Comparison of ENCODE assay signal across 28 cellular contexts in the genomic region with DNA sequence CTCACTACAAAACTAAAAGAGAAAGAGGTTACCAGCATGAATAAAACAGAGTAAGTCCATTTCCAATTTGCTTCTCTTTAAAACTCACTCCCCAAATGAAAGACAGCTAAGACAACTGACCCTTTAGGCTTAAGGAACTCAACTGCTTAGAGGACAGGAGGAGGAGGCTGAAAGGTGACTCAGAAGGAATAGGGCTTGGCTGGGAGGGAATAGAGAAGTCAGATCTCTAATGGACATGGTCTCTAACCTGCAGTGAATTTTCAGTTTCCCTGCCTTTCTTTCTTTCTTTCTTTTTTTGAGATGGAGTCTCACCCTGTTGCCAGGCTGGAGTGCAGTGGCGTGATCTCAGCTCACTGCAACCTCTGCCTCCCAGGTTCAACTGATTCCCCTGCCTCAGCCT.
DNase-seq lines count a peak whose midpoint lies in the region; ATAC-seq and TF ChIP-seq lines count a peak whose summit lies in the region.
"Had no signal": no experiment of that assay in that cellular context is flagged by ENCODE, and none has a peak within 500 bp of the region (broad histone marks: within the 10 kb centered on the region; RNA-seq: fewer than 3 reads in every experiment).

No MANE protein-coding gene starts in this region.

- H3K4me2 ChIP-seq in GM23248 (ENCODE audit: unreplicated experiment), result peak overlapping the region; percentile 58
- H3K4me2 ChIP-seq in SK-N-SH, result peak overlapping the region; percentile 58; the same call in 1 of the 2 replicates

- TF ChIP-seq RAD21 in SK-N-SH (IDR thresholded peaks at IDR 0.05; ENCODE audit: low read length), result no peak

- no peak for TF ChIP-seq POLR2A in uterus (IDR thresholded peaks at IDR 0.05)

- CTCF ChIA-PET in SK-N-SH (lab: Yijun Ruan, JAX), result interaction anchor here (1.0 kb wide), 1 partner anchor 46 kb away, joined by 3 read pairs; no protein-coding TSS in a partner anchor

- H3K4me1 ChIP-seq in GM23248 (ENCODE audit: insufficient read depth) (peaks cover 46% of the 10 kb centered on the region), SK-N-SH (ENCODE audit: control insufficient read depth in 1 of 2, insufficient read depth in 2 of 2, low read depth in 1 of 2, low read length in 1 of 2) (no peaks in the 10 kb centered on the region), uterus (peaks cover 0 to 3% of the 10 kb centered on the region in 2 donors)
- H3K4me1 ChIP-seq: ascending aorta, heart left ventricle, pancreas, Peyer's patch, thyroid gland had no signal

- ATAC-seq in HG03280 (IDR thresholded peaks at IDR 0.05; ENCODE audit: unreplicated experiment), result no peak
- ATAC-seq: heart left ventricle; left colon; pancreas; stimulated activated naive CD8-positive, alpha-beta T cell treated with anti-CD3 and anti-CD28 coated beads, Interleukin-15, amount 100 ng/mL, for 72 hours had no signal

- H3F3A ChIP-seq in GM23248 (ENCODE audit: insufficient read depth) (peaks cover 40% of the 10 kb centered on the region), SK-N-SH (replicated peaks; ENCODE audit: insufficient read depth) (peaks cover 7% of the 10 kb centered on the region)

- H4K20me1 ChIP-seq in GM23248 (ENCODE audit: insufficient read depth), result no peaks in the 10 kb centered on the region
- no peaks in the 10 kb centered on the region for H4K20me1 ChIP-seq in SK-N-SH (ENCODE audit: insufficient read depth)

- H3K27me3 ChIP-seq in GM23248 (replicated peaks; ENCODE audit: insufficient read depth) (no peaks in the 10 kb centered on the region), SK-N-SH (ENCODE audit: insufficient read depth) (no peaks in the 10 kb centered on the region), uterus (no peaks in the 10 kb centered on the region)
- H3K27me3 ChIP-seq: ascending aorta, Peyer's patch, sigmoid colon, SJCRH30, thyroid gland had no signal

- H3K36me3 ChIP-seq in GM23248 (ENCODE audit: low read depth) (no peaks in the 10 kb centered on the region), SK-N-SH (replicated peaks in 1 of 2; ENCODE audit: control insufficient read depth in 1 of 2, insufficient read depth in 2 of 2, low read length in 1 of 2) (no peaks in the 10 kb centered on the region), uterus (no peaks in the 10 kb centered on the region)
- H3K36me3 ChIP-seq: ascending aorta, heart left ventricle, pancreas, Peyer's patch, sigmoid colon, SJCRH30, thyroid gland, WERI-Rb-1 had no signal

- POLR2A ChIA-PET in SK-N-SH (lab: Yijun Ruan, JAX), result no interaction called here

- no peak overlapping the region for H3K4me3 ChIP-seq in GM23248
- no peak overlapping the region for H3K4me3 ChIP-seq in SK-N-SH (ENCODE audit: low read depth in 2 of 2, low read length in 1 of 2)
- H3K4me3 ChIP-seq in fibroblast of mammary gland (ENCODE audit: control insufficient read depth, low read depth, low read length), result no peak overlapping the region
- H3K4me3 ChIP-seq in uterus, result no peak overlapping the region
- H3K4me3 ChIP-seq: ascending aorta, heart left ventricle, pancreas, Peyer's patch, sigmoid colon, SJCRH30, thyroid gland had no signal

- H3K27ac ChIP-seq in GM23248, result peak overlapping the region; percentile 86
- H3K27ac ChIP-seq in SK-N-SH (ENCODE audit: low read depth in 2 of 2, low read length in 1 of 2), result peak overlapping the region; percentile 63 to 87; a peak in 3 of 4 replicates
- H3K27ac ChIP-seq in uterus, result peak overlapping the region; percentile 18 to 53
- H3K27ac ChIP-seq: ascending aorta, heart left ventricle, pancreas, Peyer's patch, SJCRH30, thyroid gland, WERI-Rb-1 had no signal

- H3K9me3 ChIP-seq in GM23248 (ENCODE audit: low read depth) (no peaks in the 10 kb centered on the region), SK-N-SH (no peaks in the 10 kb centered on the region), uterus (no peaks in the 10 kb centered on the region)
- H3K9me3 ChIP-seq: ascending aorta, heart left ventricle, pancreas, Peyer's patch, sigmoid colon, SJCRH30, thyroid gland had no signal

- DNase-seq in GM23248 (peak; percentile 71), SK-N-SH (no peak), fibroblast of mammary gland (ENCODE audit: low read depth) (peak; percentile 69), uterus (no peak), middle frontal gyrus (ENCODE audit: extremely low spot score, low spot score) (no peak)
- no peak for DNase-seq in activated CD4-positive, alpha-beta T cell treated with anti-CD3 and anti-CD28 coated beads for 1 hour
- DNase-seq: activated CD4-positive, alpha-beta T cell treated with anti-CD3 and anti-CD28 coated beads, Interleukin-2, amount 50 U/mL, for 1 hour; activated naive CD4-positive, alpha-beta T cell treated with anti-CD3 and anti-CD28 coated beads, Interleukin-2, amount 50 U/mL, for 16 hours; CD4-positive, CD25-positive, alpha-beta regulatory T cell; DMS 273 treated with DMSO at 0.1 percent for 48 hours; GOT3; heart left ventricle; KBM-7; left colon; mesenchymal stem cell; MV-4-11; naive B cell; NCI-H510A treated with DMSO at 0.1 percent for 48 hours; pancreas; Peyer's patch; sigmoid colon; stimulated activated CD4-positive, alpha-beta T cell treated with anti-CD3 and anti-CD28 coated beads, Interleukin-15, amount 100 ng/mL, for 24 hours; stimulated activated naive CD8-positive, alpha-beta T cell treated with anti-CD3 and anti-CD28 coated beads, Interleukin-15, amount 100 ng/mL, for 72 hours; thyroid gland; WERI-Rb-1 had no signal

- intact Hi-C loops in uterus (cut with DNase I; ENCODE audit: low total_unique reads), result no loop called here

- in situ Hi-C loops in GM23248 (cut with MboI), result no loop called here

- no peaks in the 10 kb centered on the region for H3K79me2 ChIP-seq in GM23248 (ENCODE audit: insufficient read depth)
- H3K79me2 ChIP-seq in SK-N-SH (ENCODE audit: insufficient read depth), result no peaks in the 10 kb centered on the region

- TF ChIP-seq CTCF in SK-N-SH (IDR thresholded peaks at IDR 0.05) (no peak), fibroblast of mammary gland (conservative IDR thresholded peaks at IDR 0.05; ENCODE audit: control insufficient read depth, insufficient read depth, low read depth, low read length) (no peak), uterus (IDR thresholded peaks at IDR 0.05) (no peak)

- H3K9ac ChIP-seq in GM23248 (peak overlapping the region; percentile 40), SK-N-SH (no peak overlapping the region; the same call in 1 of the 2 replicates)

- H2AFZ ChIP-seq in GM23248 (no peak overlapping the region), SK-N-SH (ENCODE audit: low read depth) (peak overlapping the region; percentile 60; the same call in 1 of the 2 replicates)

- no peaks in the 10 kb centered on the region for H3K9me2 ChIP-seq in GM23248 (ENCODE audit: insufficient read depth)
- no peaks in the 10 kb centered on the region for H3K9me2 ChIP-seq in SK-N-SH

- WGBS in GM23248 (ENCODE audit: low coverage in 1 of 2, low lambda C conversion rate in 2 of 2, missing lambda C conversion rate in 2 of 2), 2 experiments, result 85 to 100% methylated on average over 1 of the region's 1 CpG
- WGBS in SK-N-SH (ENCODE audit: low lambda C conversion rate), result 43% methylated on average over 1 of the region's 1 CpG

- no peak for TF ChIP-seq EP300 in SK-N-SH (IDR thresholded peaks at IDR 0.05; ENCODE audit: borderline replicate concordance in 1 of 2, low read depth in 1 of 2, low read length in 1 of 2)

TF ChIP-seq in SK-N-SH, 30 proteins besides CTCF, POLR2A, EP300 and RAD21:
- TF ChIP-seq FOSL2 (IDR thresholded peaks at IDR 0.05; ENCODE audit: borderline replicate concordance, low read depth), result no peak
- no peak for TF ChIP-seq GABPA (IDR thresholded peaks at IDR 0.05; ENCODE audit: low read depth)
- no peak for TF ChIP-seq TEAD4 (IDR thresholded peaks at IDR 0.05; ENCODE audit: borderline replicate concordance, insufficient read depth)
- no peak for TF ChIP-seq NRF1 (IDR thresholded peaks at IDR 0.05; ENCODE audit: low read depth, low read length)
- TF ChIP-seq RXRA (IDR thresholded peaks at IDR 0.05; ENCODE audit: borderline replicate concordance, low read depth), result no peak
- no peak for TF ChIP-seq EZH2phosphoT487 (IDR thresholded peaks at IDR 0.05; ENCODE audit: borderline replicate concordance, low read depth)
- TF ChIP-seq RFX5 (IDR thresholded peaks at IDR 0.05; ENCODE audit: low read length), result no peak
- TF ChIP-seq, protein P1, sequence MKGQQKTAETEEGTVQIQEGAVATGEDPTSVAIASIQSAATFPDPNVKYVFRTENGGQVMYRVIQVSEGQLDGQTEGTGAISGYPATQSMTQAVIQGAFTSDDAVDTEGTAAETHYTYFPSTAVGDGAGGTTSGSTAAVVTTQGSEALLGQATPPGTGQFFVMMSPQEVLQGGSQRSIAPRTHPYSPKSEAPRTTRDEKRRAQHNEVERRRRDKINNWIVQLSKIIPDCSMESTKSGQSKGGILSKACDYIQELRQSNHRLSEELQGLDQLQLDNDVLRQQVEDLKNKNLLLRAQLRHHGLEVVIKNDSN (IDR thresholded peaks at IDR 0.05; ENCODE audit: borderline replicate concordance, low read depth), result no peak
- TF ChIP-seq MEF2A (IDR thresholded peaks at IDR 0.05; ENCODE audit: borderline replicate concordance, low read depth), result no peak
- TF ChIP-seq, protein P2, sequence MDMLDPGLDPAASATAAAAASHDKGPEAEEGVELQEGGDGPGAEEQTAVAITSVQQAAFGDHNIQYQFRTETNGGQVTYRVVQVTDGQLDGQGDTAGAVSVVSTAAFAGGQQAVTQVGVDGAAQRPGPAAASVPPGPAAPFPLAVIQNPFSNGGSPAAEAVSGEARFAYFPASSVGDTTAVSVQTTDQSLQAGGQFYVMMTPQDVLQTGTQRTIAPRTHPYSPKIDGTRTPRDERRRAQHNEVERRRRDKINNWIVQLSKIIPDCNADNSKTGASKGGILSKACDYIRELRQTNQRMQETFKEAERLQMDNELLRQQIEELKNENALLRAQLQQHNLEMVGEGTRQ (IDR thresholded peaks at IDR 0.05; ENCODE audit: borderline replicate concordance, low read depth, low read length), result no peak
- TF ChIP-seq, protein P3, sequence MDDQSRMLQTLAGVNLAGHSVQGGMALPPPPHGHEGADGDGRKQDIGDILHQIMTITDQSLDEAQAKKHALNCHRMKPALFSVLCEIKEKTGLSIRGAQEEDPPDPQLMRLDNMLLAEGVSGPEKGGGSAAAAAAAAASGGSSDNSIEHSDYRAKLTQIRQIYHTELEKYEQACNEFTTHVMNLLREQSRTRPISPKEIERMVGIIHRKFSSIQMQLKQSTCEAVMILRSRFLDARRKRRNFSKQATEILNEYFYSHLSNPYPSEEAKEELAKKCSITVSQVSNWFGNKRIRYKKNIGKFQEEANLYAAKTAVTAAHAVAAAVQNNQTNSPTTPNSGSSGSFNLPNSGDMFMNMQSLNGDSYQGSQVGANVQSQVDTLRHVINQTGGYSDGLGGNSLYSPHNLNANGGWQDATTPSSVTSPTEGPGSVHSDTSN (IDR thresholded peaks at IDR 0.05), result no peak
TF ChIP-seq in SK-N-SH: peak in this region for 0.

Comparison
In these comparisons a context has a peak if more than half of its experiments do, and no peak if none do; other contexts are left out.
1. DNase-seq: peak in GM23248 (single experiment) and fibroblast of mammary gland (single experiment); none in SK-N-SH (single experiment), uterus (0 of 2), middle frontal gyrus (single experiment) and activated CD4-positive, alpha-beta T cell treated with anti-CD3 and anti-CD28 coated beads for 1 hour (single experiment).
2. H3K27ac ChIP-seq: peak in every context shown above with its lines; median percentile 86 in GM23248; 75 in SK-N-SH; 36 in uterus.